17 cellular contexts compared by ENCODE assay signal in genomic region chr4:119526786-119527550, GRCh38.
A peak's percentile ranks its signal among the peaks of the same experiment; 100 is the strongest.
DNase-seq lines count a peak whose midpoint lies in the region; ATAC-seq and TF ChIP-seq lines count a peak whose summit lies in the region.
"Had no signal": no experiment of that assay in that cellular context is flagged by ENCODE, and none has a peak within 500 bp of the region (broad histone marks: within the 10 kb centered on the region; RNA-seq: fewer than 3 reads in every experiment).

No MANE protein-coding gene starts in this region.

- TF ChIP-seq CTCF in HFFc6 (IDR thresholded peaks at IDR 0.05) (no peak), type B pancreatic cell (conservative IDR thresholded peaks at IDR 0.05) (no peak), foreskin keratinocyte (conservative IDR thresholded peaks at IDR 0.05) (no peak)

- H3K36me3 Mint-ChIP-seq in HFFc6 (ENCODE audit: low read depth) (peaks cover 21% of the 10 kb centered on the region), type B pancreatic cell (peaks cover 11% of the 10 kb centered on the region)

- H3K9me3 Mint-ChIP-seq in HFFc6 = no peaks in the 10 kb centered on the region
- H3K9me3 Mint-ChIP-seq in type B pancreatic cell = no peaks in the 10 kb centered on the region
- H3K9me3 Mint-ChIP-seq: memory B cell; neural crest cell; stimulated activated naive CD8-positive, alpha-beta T cell treated with anti-CD3 and anti-CD28 coated beads, Interleukin-15, amount 100 ng/mL, for 72 hours had no signal

- H3K4me3 Mint-ChIP-seq in HFFc6 (peak overlapping the region; percentile 54; the same call in 1 of the 2 replicates), type B pancreatic cell (peak overlapping the region; percentile 31)
- H3K4me3 Mint-ChIP-seq: memory B cell; neural crest cell; stimulated activated naive CD8-positive, alpha-beta T cell treated with anti-CD3 and anti-CD28 coated beads, Interleukin-15, amount 100 ng/mL, for 72 hours had no signal

- H3K27me3 ChIP-seq in foreskin keratinocyte = no peaks in the 10 kb centered on the region

- no peak overlapping the region for H3K27ac ChIP-seq in foreskin keratinocyte

- DNase-seq in HFFc6 (peak; percentile 12), astrocyte of the hippocampus (ENCODE audit: low read depth, low spot score) (peak; percentile 52), kidney tubule cell (ENCODE audit: low spot score) (peak; percentile 23), type B pancreatic cell (ENCODE audit: extremely low spot score, unreplicated experiment) (no peak), foreskin keratinocyte (no peak)
- DNase-seq: activated effector memory CD4-positive, alpha-beta T cell treated with Interleukin-2 at 50 U/mL for 16 hours; anterior cingulate cortex; head of caudate nucleus; KG1; NCI-H1092; NCI-H524 treated with DMSO at 0.1 percent for 48 hours; stimulated activated naive CD8-positive, alpha-beta T cell treated with anti-CD3 and anti-CD28 coated beads, Interleukin-15, amount 100 ng/mL, for 72 hours; T-helper 9 cell had no signal

- H3K4me1 Mint-ChIP-seq in HFFc6 (ENCODE audit: low read depth) = peaks cover 72% of the 10 kb centered on the region
- H3K4me1 Mint-ChIP-seq in type B pancreatic cell (ENCODE audit: unreplicated experiment) = peaks cover 18% of the 10 kb centered on the region
- H3K4me1 Mint-ChIP-seq: memory B cell; stimulated activated naive CD8-positive, alpha-beta T cell treated with anti-CD3 and anti-CD28 coated beads, Interleukin-15, amount 100 ng/mL, for 72 hours had no signal

- no peak for ATAC-seq in HG02973 (IDR thresholded peaks at IDR 0.05; ENCODE audit: unreplicated experiment)
- ATAC-seq in HG03097 (IDR thresholded peaks at IDR 0.05; ENCODE audit: low FRiP score, unreplicated experiment) = no peak
- no peak for ATAC-seq in foreskin keratinocyte
- ATAC-seq: stimulated activated naive CD8-positive, alpha-beta T cell treated with anti-CD3 and anti-CD28 coated beads, Interleukin-15, amount 100 ng/mL, for 72 hours had no signal

- H3K27ac Mint-ChIP-seq in HFFc6 = peak overlapping the region; percentile 88
- H3K27ac Mint-ChIP-seq in type B pancreatic cell = no peak overlapping the region
- H3K27ac Mint-ChIP-seq: memory B cell had no signal

- peaks cover 9% of the 10 kb centered on the region for H3K4me1 ChIP-seq in foreskin keratinocyte

- H3K27me3 Mint-ChIP-seq in HFFc6 (ENCODE audit: insufficient read depth) (no peaks in the 10 kb centered on the region), type B pancreatic cell (no peaks in the 10 kb centered on the region)
- H3K27me3 Mint-ChIP-seq: memory B cell; stimulated activated naive CD8-positive, alpha-beta T cell treated with anti-CD3 and anti-CD28 coated beads, Interleukin-15, amount 100 ng/mL, for 72 hours had no signal

Comparison
In these comparisons a context has a peak if more than half of its experiments do, and no peak if none do; other contexts are left out.
1. DNase-seq: peak in HFFc6 (single experiment), astrocyte of the hippocampus (single experiment) and kidney tubule cell (single experiment); none in type B pancreatic cell (single experiment) and foreskin keratinocyte (0 of 2).